19 cellular contexts compared by ENCODE assay signal in genomic region chr22:27090595-27090994, GRCh38.
"Had no signal": no experiment of that assay in that cellular context is flagged by ENCODE, and none has a peak within 500 bp of the region (broad histone marks: within the 10 kb centered on the region; RNA-seq: fewer than 3 reads in every experiment).

No MANE protein-coding gene starts in this region.

- H3K27me3 ChIP-seq: sigmoid colon, testis had no signal

- H3K4me1 ChIP-seq: parathyroid adenoma, prostate gland, testis, upper lobe of right lung had no signal

- H3K4me3 ChIP-seq: heart left ventricle, prostate gland, sigmoid colon, skin epidermis, testis, tibial nerve, upper lobe of right lung had no signal

- H3K9ac ChIP-seq: parathyroid adenoma had no signal

- H3K36me3 ChIP-seq: heart left ventricle, prostate gland, sigmoid colon, tibial nerve, upper lobe of right lung had no signal

- H2AFZ ChIP-seq: parathyroid adenoma had no signal

- H3K27ac ChIP-seq: dorsolateral prefrontal cortex, heart left ventricle, parathyroid adenoma, prostate gland, sigmoid colon, skin epidermis, testis, tibial nerve, upper lobe of right lung had no signal

- DNase-seq: cortex of kidney; effector CD8-positive, alpha-beta T cell; foreskin melanocyte; heart left ventricle; hippocampal formation; left colon; naive thymus-derived CD4-positive, alpha-beta T cell; sigmoid colon; stimulated activated CD4-positive, alpha-beta T cell treated with anti-CD3 and anti-CD28 coated beads, Interleukin-2, amount 100 ng/mL, for 24 hours; stimulated activated CD4-positive, alpha-beta T cell treated with anti-CD3 and anti-CD28 coated beads, Interleukin-4, amount 100 ng/mL, for 4 hours; stimulated activated naive B cell treated with anti-CD40 and anti-IgM and Interleukin-4, amounts not matched to agents 10 μg/mL and 1 μg/mL and 100 μg/mL, for 72 hours; stimulated activated naive CD8-positive, alpha-beta T cell treated with anti-CD3 and anti-CD28 coated beads, Interleukin-15, amount 100 ng/mL, for 72 hours; testis; upper lobe of right lung had no signal

- H3K9me3 ChIP-seq: prostate gland, sigmoid colon, testis, upper lobe of right lung had no signal
